ENCODE assay signal across 8 cellular contexts in genomic region chr10:127906548-127907377, GRCh38. TPM values are rescaled to one million over a fixed set of nuclear protein-coding genes. Genes with fewer than 3 reads are reported as not detected.
DNase-seq lines count a peak whose midpoint lies in the region; ATAC-seq, FAIRE-seq and TF ChIP-seq lines count a peak whose summit lies in the region.

A gene with protein sequence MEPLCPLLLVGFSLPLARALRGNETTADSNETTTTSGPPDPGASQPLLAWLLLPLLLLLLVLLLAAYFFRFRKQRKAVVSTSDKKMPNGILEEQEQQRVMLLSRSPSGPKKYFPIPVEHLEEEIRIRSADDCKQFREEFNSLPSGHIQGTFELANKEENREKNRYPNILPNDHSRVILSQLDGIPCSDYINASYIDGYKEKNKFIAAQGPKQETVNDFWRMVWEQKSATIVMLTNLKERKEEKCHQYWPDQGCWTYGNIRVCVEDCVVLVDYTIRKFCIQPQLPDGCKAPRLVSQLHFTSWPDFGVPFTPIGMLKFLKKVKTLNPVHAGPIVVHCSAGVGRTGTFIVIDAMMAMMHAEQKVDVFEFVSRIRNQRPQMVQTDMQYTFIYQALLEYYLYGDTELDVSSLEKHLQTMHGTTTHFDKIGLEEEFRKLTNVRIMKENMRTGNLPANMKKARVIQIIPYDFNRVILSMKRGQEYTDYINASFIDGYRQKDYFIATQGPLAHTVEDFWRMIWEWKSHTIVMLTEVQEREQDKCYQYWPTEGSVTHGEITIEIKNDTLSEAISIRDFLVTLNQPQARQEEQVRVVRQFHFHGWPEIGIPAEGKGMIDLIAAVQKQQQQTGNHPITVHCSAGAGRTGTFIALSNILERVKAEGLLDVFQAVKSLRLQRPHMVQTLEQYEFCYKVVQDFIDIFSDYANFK (plus strand): TSS chr10:127907103. CDS start chr10:128040882, 133,779 bp downstream.

- H3K27me3 Mint-ChIP-seq in glutamatergic neuron (ENCODE audit: unreplicated experiment), result peaks cover 5% of the 10 kb centered on the region
- H3K27me3 Mint-ChIP-seq in osteocyte (ENCODE audit: unreplicated experiment), result peaks cover 21% of the 10 kb centered on the region

- peak; percentile 69 to 94 for TF ChIP-seq RAD21 in A549 (conservative IDR thresholded peaks at IDR 0.05 in 1 of 2, IDR thresholded peaks at IDR 0.05 in 1 of 2)

- TF ChIP-seq CTCF in A549 (IDR thresholded peaks at IDR 0.05) (peak; percentile 88), glutamatergic neuron (IDR thresholded peaks at IDR 0.05; ENCODE audit: partially characterized antibody, unreplicated experiment) (peak; percentile 77), osteocyte (IDR thresholded peaks at IDR 0.05) (peak; percentile 87), thoracic aorta (IDR thresholded peaks at IDR 0.05) (peak; percentile 76)

- H3K9me3 ChIP-seq in A549, result no peaks in the 10 kb centered on the region
- no peaks in the 10 kb centered on the region for H3K9me3 ChIP-seq in thoracic aorta

- ATAC-seq in A549, result peak; percentile 97 to 98
- peak; percentile 92 for ATAC-seq in GM18511 (IDR thresholded peaks at IDR 0.05; ENCODE audit: unreplicated experiment)
- peak; percentile 69 for ATAC-seq in HG03066 (IDR thresholded peaks at IDR 0.05; ENCODE audit: low read depth, unreplicated experiment)
- ATAC-seq in thoracic aorta (ENCODE audit: insufficient number of reproducible peaks, low FRiP score, low read depth), result peak; percentile 84

- H3K36me3 ChIP-seq in thoracic aorta, result no peaks in the 10 kb centered on the region

- H3K27me3 ChIP-seq in thoracic aorta (replicated peaks; ENCODE audit: insufficient read depth), result no peaks in the 10 kb centered on the region

- FAIRE-seq in A549 (lab: Jason Lieb, UNC) (no peak), RCC 7860 (lab: Jason Lieb, UNC) (no peak)

- peaks cover 13% of the 10 kb centered on the region; the same call in 1 of the 3 replicates for H3K4me1 ChIP-seq in A549
- peaks cover 3 to 23% of the 10 kb centered on the region in 2 donors for H3K4me1 ChIP-seq in thoracic aorta (ENCODE audit: control insufficient read depth in 1 of 2, low read depth in 2 of 2)

- CTCF ChIA-PET in A549 (lab: Yijun Ruan, JAX), result interaction anchor here (0.5 to 6.4 kb wide), 41 partner anchors 9 to 718 kb away, joined by 3 to 229 read pairs (median 5); no protein-coding TSS in a partner anchor

- POLR2A ChIA-PET in A549 (lab: Yijun Ruan, JAX), result interaction anchor here (1.0 kb wide), 1 partner anchor 162 kb away, joined by 3 read pairs; no protein-coding TSS in a partner anchor

- peaks cover 13% of the 10 kb centered on the region for H3K4me1 Mint-ChIP-seq in glutamatergic neuron (ENCODE audit: low read depth, unreplicated experiment)
- peaks cover 8% of the 10 kb centered on the region for H3K4me1 Mint-ChIP-seq in osteocyte (ENCODE audit: unreplicated experiment)

- H3K9me3 Mint-ChIP-seq in glutamatergic neuron (ENCODE audit: unreplicated experiment) (peaks cover 6% of the 10 kb centered on the region), osteocyte (ENCODE audit: unreplicated experiment) (no peaks in the 10 kb centered on the region)

- 75% methylated on average over 8 of the region's 78 CpGs for WGBS in A549 (ENCODE audit: missing lambda C conversion rate)

- peak within 1 kb of the TSS; percentile 73 for H3K4me3 ChIP-seq in A549
- peak within 1 kb of the TSS; percentile 90 for H3K4me3 ChIP-seq in thoracic aorta

- TF ChIP-seq EP300 in A549 (IDR thresholded peaks at IDR 0.05), result no peak

- H3K36me3 Mint-ChIP-seq in glutamatergic neuron (ENCODE audit: unreplicated experiment), result peaks cover 19% of the 10 kb centered on the region
- H3K36me3 Mint-ChIP-seq in osteocyte (ENCODE audit: unreplicated experiment), result no peaks in the 10 kb centered on the region

- H3K4me3 Mint-ChIP-seq in glutamatergic neuron (ENCODE audit: unreplicated experiment) (peak within 1 kb of the TSS; percentile 54), osteocyte (ENCODE audit: unreplicated experiment) (peak within 1 kb of the TSS; percentile 26)

- peak within 1 kb of the TSS; percentile 100 for H3K4me2 ChIP-seq in A549

- DNase-seq in A549 (ENCODE audit: low read depth in 1 of 2, low spot score in 1 of 2), result peak; percentile 44 to 77
- DNase-seq in RCC 7860 (ENCODE audit: low spot score), result peak; percentile 62
- peak; percentile 75 for DNase-seq in activated naive CD4-positive, alpha-beta T cell treated with Interleukin-2 at 50 U/mL for 16 hours
- DNase-seq in glutamatergic neuron, result peak; percentile 82
- peak; percentile 90 for DNase-seq in osteocyte (ENCODE audit: extremely low spot score, unreplicated experiment)
- no peak for DNase-seq in thoracic aorta (ENCODE audit: low spot score)

- H3K27ac Mint-ChIP-seq in glutamatergic neuron (ENCODE audit: unreplicated experiment) (no peak within 1 kb of the TSS), osteocyte (ENCODE audit: unreplicated experiment) (no peak within 1 kb of the TSS)

- TF ChIP-seq POLR2A in A549 (IDR thresholded peaks at IDR 0.05; ENCODE audit: low read length), result no peak

- peak within 1 kb of the TSS; percentile 67 to 86 for H3K27ac ChIP-seq in A549
- peak within 1 kb of the TSS; percentile 73 to 81 for H3K27ac ChIP-seq in thoracic aorta

TF ChIP-seq in A549, 52 proteins besides CTCF, POLR2A, EP300 and RAD21:
- TF ChIP-seq HES2 (IDR thresholded peaks at IDR 0.05) (no peak), PHF8 (IDR thresholded peaks at IDR 0.05; ENCODE audit: borderline replicate concordance, low read depth) (no peak), CEBPB (IDR thresholded peaks at IDR 0.05) (no peak), RNF2 (IDR thresholded peaks at IDR 0.05; ENCODE audit: borderline replicate concordance, low read depth) (no peak), JUN (IDR thresholded peaks at IDR 0.05) (0 out of 5 replicates have a peak, but pooled peaks of 1 of the 2 experiments have one; percentile 17), FOSL2 (IDR thresholded peaks at IDR 0.05) (no peak), FOSL2 (CRISPR knock-in tag; IDR thresholded peaks at IDR 0.05) (peak; percentile 5; the same call in 1 of the 2 replicates), SMC3 (IDR thresholded peaks at IDR 0.05) (peak; percentile 99), MAZ (IDR thresholded peaks at IDR 0.05; ENCODE audit: borderline replicate concordance, low read depth, low read length) (0 out of 2 replicates have a peak, but pooled peaks have one; percentile 36), HOXA7 (CRISPR knock-in tag; IDR thresholded peaks at IDR 0.05) (no peak)
- TF ChIP-seq, protein P1, sequence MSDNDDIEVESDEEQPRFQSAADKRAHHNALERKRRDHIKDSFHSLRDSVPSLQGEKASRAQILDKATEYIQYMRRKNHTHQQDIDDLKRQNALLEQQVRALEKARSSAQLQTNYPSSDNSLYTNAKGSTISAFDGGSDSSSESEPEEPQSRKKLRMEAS (IDR thresholded peaks at IDR 0.05), result no peak

RNA-seq across cellular contexts. Expression of the gene that starts here (rescaled TPM):
- polyA plus RNA-seq in A549 (2011; rRNA removed), result 0.22 and 0.31 TPM in 2 replicates
- polyA plus RNA-seq in A549 (2012; cell fraction: cytosol; rRNA removed), result 0.17 and 0.31 TPM in 2 replicates
- polyA plus RNA-seq in A549 (2012; cell fraction: nucleus; rRNA removed), result 0.40 and 0.67 TPM in 2 replicates
- 0.94 to 2.1 TPM (median 1.5 TPM) in 3 replicates for polyA plus RNA-seq in A549 (2017; fragmentation: RNase III; extraction: RNeasy Plus Mini Kit Qiagen cat#74134 plus additional on column Dnase treatment)
- polyA minus RNA-seq in A549 (2011; rRNA and poly(A)+ RNA removed), result 0.15 TPM in 1 of 2 replicates, not detected in the other
- total RNA-seq in glutamatergic neuron (ENCODE audit: unreplicated experiment), result 2.6 TPM
- 1.2 and 1.3 TPM in 2 replicates for total RNA-seq in osteocyte
- total RNA-seq in thoracic aorta, result 10 to 100 TPM; 41.9 to 45.1 TPM

Comparison
In these comparisons a context has a peak if more than half of its experiments do, and no peak if none do; other contexts are left out.
1. RNA of the gene that starts here (total RNA-seq): 41.9 to 45.1 TPM in thoracic aorta; 2.6 TPM in glutamatergic neuron (single experiment) and 1.2 to 1.3 TPM in osteocyte; every median in the first group is over 10 times any median in the second.
2. Peak in every context shown above with its lines, with median percentiles within 50 percentile points of each other: ATAC-seq and CTCF ChIP-seq.